In the genomic region with DNA sequence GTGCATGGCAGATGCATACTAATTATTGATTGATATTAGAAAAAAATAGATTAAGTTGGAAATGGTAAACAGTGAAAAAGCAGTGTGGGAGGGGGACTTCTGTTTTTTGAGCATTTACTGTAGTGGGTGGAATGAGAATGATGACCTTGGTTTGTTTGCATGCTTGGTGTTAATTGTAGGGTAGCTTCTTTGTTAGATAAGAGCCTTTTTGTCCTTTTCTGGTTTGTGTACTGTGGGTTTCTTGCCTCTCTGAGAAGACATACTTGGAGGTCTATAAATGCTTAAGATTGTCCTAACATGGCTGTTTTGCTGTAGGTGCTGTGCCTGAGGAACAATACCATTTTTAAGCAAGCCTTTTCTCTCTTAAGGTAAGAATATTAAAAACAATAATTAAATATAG, we compare ENCODE assay signal across 16 cellular contexts. TPM values are rescaled to one million over a fixed set of nuclear protein-coding genes. Genes with fewer than 3 reads are reported as not detected.
DNase-seq lines count a peak whose midpoint lies in the region; ATAC-seq, FAIRE-seq and TF ChIP-seq lines count a peak whose summit lies in the region.
"Had no signal": no experiment of that assay in that cellular context is flagged by ENCODE, and none has a peak within 500 bp of the region (broad histone marks: within the 10 kb centered on the region; RNA-seq: fewer than 3 reads in every experiment).

No MANE protein-coding gene starts in this region.

- peak overlapping the region; percentile 11; the same call in 1 of the 2 replicates for H3K27ac Mint-ChIP-seq in WTC11
- no peak overlapping the region for H3K27ac Mint-ChIP-seq in activated naive CD8-positive, alpha-beta T cell treated with anti-CD3 and anti-CD28 coated beads, Interleukin-2, amount 50 U/mL, for 24 hours

- H3K79me2 ChIP-seq in HepG2 (ENCODE audit: insufficient read depth, low read length) = peaks cover 6% of the 10 kb centered on the region
- 0 out of 2 replicates have a peak, but pooled peaks cover 8% of the 10 kb centered on the region for H3K79me2 ChIP-seq in PC-3 (ENCODE audit: low read length)

- H3K9ac ChIP-seq in HepG2 (ENCODE audit: insufficient read depth, low read depth, low read length) (no peak overlapping the region), PC-3 (ENCODE audit: low read length) (no peak overlapping the region)

- no peaks in the 10 kb centered on the region for H3K9me3 Mint-ChIP-seq in WTC11
- H3K9me3 Mint-ChIP-seq in activated naive CD8-positive, alpha-beta T cell treated with anti-CD3 and anti-CD28 coated beads, Interleukin-2, amount 50 U/mL, for 24 hours = no peaks in the 10 kb centered on the region

- FAIRE-seq in HepG2 (lab: Jason Lieb, UNC) = no peak
- FAIRE-seq: RCC 7860 had no signal

- no peak for TF ChIP-seq EP300 in HepG2 (IDR thresholded peaks at IDR 0.05; ENCODE audit: low read depth in 2 of 2, low read length in 2 of 2)
- TF ChIP-seq EP300 in HepG2 (CRISPR knock-in tag; IDR thresholded peaks at IDR 0.05; ENCODE audit: borderline replicate concordance) = no peak

- no TSS peak for BruUV-seq in HepG2 (replicated peaks; lab: Mats Ljungman, UMichigan)
- BruUV-seq in PC-3 (replicated peaks; lab: Mats Ljungman, UMichigan) = no TSS peak

- no peak overlapping the region for H3K4me3 Mint-ChIP-seq in WTC11
- no peak overlapping the region for H3K4me3 Mint-ChIP-seq in activated naive CD8-positive, alpha-beta T cell treated with anti-CD3 and anti-CD28 coated beads, Interleukin-2, amount 50 U/mL, for 24 hours

- TF ChIP-seq POLR2A in HepG2 (IDR thresholded peaks at IDR 0.05; ENCODE audit: insufficient read depth in 1 of 2, low read depth in 2 of 2, low read length in 2 of 2) (no peak), right lobe of liver (IDR thresholded peaks at IDR 0.05) (no peak)

- H3K9me3 ChIP-seq in HepG2 (ENCODE audit: low read length) (no peaks in the 10 kb centered on the region), right lobe of liver (no peaks in the 10 kb centered on the region), PC-3 (ENCODE audit: low read length) (no peaks in the 10 kb centered on the region)
- H3K9me3 ChIP-seq: BE2C had no signal

- ATAC-seq in HepG2 (no peak), right lobe of liver (no peak), WTC11 (no peak), PC-3 (no peak)
- no peak for ATAC-seq in activated naive CD8-positive, alpha-beta T cell treated with anti-CD3 and anti-CD28 coated beads, Interleukin-2, amount 50 U/mL, for 24 hours
- ATAC-seq: Right ventricle myocardium inferior had no signal

- H3K4me3 ChIP-seq in HepG2 (replicated peaks in 1 of 3; ENCODE audit: insufficient read depth in 1 of 3, low read depth in 2 of 3, low read length in 3 of 3) (no peak overlapping the region), right lobe of liver (no peak overlapping the region), PC-3 (ENCODE audit: low read length) (no peak overlapping the region)

- H3K36me3 ChIP-seq in HepG2 (replicated peaks in 1 of 2; ENCODE audit: control insufficient read depth in 1 of 2, insufficient read depth in 2 of 2, low read length in 2 of 2) = peaks cover 0 to 22% of the 10 kb centered on the region in 2 experiments; a peak in 2 of 5 replicates
- peaks cover 0 to 8% (median 0%) of the 10 kb centered on the region in 4 donors for H3K36me3 ChIP-seq in right lobe of liver
- peaks cover 3% of the 10 kb centered on the region; the same call in 1 of the 2 replicates for H3K36me3 ChIP-seq in PC-3 (ENCODE audit: low read depth, low read length)

- TF ChIP-seq CTCF in HepG2 (CRISPR knock-in tag; IDR thresholded peaks at IDR 0.05) (no peak), right lobe of liver (IDR thresholded peaks at IDR 0.05) (no peak), WTC11 (IDR thresholded peaks at IDR 0.05) (no peak), PC-3 (conservative IDR thresholded peaks at IDR 0.05; ENCODE audit: low read depth, low read length) (no peak)

- CTCF ChIA-PET in HepG2 (lab: Yijun Ruan, JAX; ENCODE audit: low intra/inter-chr PET ratio, low total read pairs) = no interaction called here
- CTCF ChIA-PET in WTC11 (lab: Charles Lee) = interaction anchor here (0.6 kb wide), 1 partner anchor 36 kb away, joined by 4 read pairs; no protein-coding TSS in a partner anchor
- CTCF ChIA-PET in PC-3 (lab: Charles Lee) = no interaction called here

- H4K20me1 ChIP-seq in HepG2 (ENCODE audit: insufficient read depth, low read length) (no peaks in the 10 kb centered on the region), PC-3 (ENCODE audit: low read length) (no peaks in the 10 kb centered on the region)

- H3K4me1 ChIP-seq in HepG2 (ENCODE audit: insufficient read depth, low read length) (peaks cover 28% of the 10 kb centered on the region), right lobe of liver (no peaks in the 10 kb centered on the region), PC-3 (ENCODE audit: insufficient read depth, low read length) (no peaks in the 10 kb centered on the region)
- H3K4me1 ChIP-seq: BE2C had no signal

- H3K4me1 Mint-ChIP-seq in WTC11 = 0 out of 2 replicates have a peak, but pooled peaks cover 7% of the 10 kb centered on the region
- H3K4me1 Mint-ChIP-seq in activated naive CD8-positive, alpha-beta T cell treated with anti-CD3 and anti-CD28 coated beads, Interleukin-2, amount 50 U/mL, for 24 hours = no peaks in the 10 kb centered on the region

- in situ Hi-C loops in HepG2 (cut with HindIII; ENCODE audit: extremely low pct_ligation_motif_present, low pct_unique_long_range_greater_than_20kb) = no loop called here

- peaks cover 13% of the 10 kb centered on the region; the same call in 1 of the 2 replicates for H3K36me3 Mint-ChIP-seq in WTC11
- H3K36me3 Mint-ChIP-seq in activated naive CD8-positive, alpha-beta T cell treated with anti-CD3 and anti-CD28 coated beads, Interleukin-2, amount 50 U/mL, for 24 hours (ENCODE audit: low read depth) = peaks cover 11% of the 10 kb centered on the region

- H3K27me3 Mint-ChIP-seq in WTC11 (ENCODE audit: low read depth) = no peaks in the 10 kb centered on the region
- H3K27me3 Mint-ChIP-seq in activated naive CD8-positive, alpha-beta T cell treated with anti-CD3 and anti-CD28 coated beads, Interleukin-2, amount 50 U/mL, for 24 hours = no peaks in the 10 kb centered on the region

- H3K27me3 ChIP-seq in HepG2 (ENCODE audit: control insufficient read depth in 1 of 2, insufficient read depth in 2 of 2, low read length in 2 of 2) = no peaks in the 10 kb centered on the region
- H3K27me3 ChIP-seq in right lobe of liver = no peaks in the 10 kb centered on the region
- no peaks in the 10 kb centered on the region for H3K27me3 ChIP-seq in PC-3 (ENCODE audit: low read length)
- H3K27me3 ChIP-seq: BE2C had no signal

- H3K9me2 ChIP-seq in PC-3 (replicated peaks; ENCODE audit: low read length) = no peaks in the 10 kb centered on the region

- no peaks in the 10 kb centered on the region for H3F3A ChIP-seq in PC-3 (ENCODE audit: low read length, unreplicated experiment)

- intact Hi-C loops in HepG2 (cut with micrococcal nuclease; ENCODE audit: unreplicated experiment) = no loop called here
- intact Hi-C loops in right lobe of liver (cut with DNase I) = no loop called here
- intact Hi-C loops in PC-3 (cut with micrococcal nuclease) = no loop called here

- H3K4me2 ChIP-seq in HepG2 (ENCODE audit: low read depth, low read length) (no peak overlapping the region), PC-3 (ENCODE audit: low read length) (no peak overlapping the region)

- H3K27ac ChIP-seq in HepG2 (ENCODE audit: extremely low read length, insufficient read depth, low read length) = no peak overlapping the region
- no peak overlapping the region for H3K27ac ChIP-seq in right lobe of liver
- no peak overlapping the region for H3K27ac ChIP-seq in PC-3 (ENCODE audit: low read length)

- no peak overlapping the region for H2AFZ ChIP-seq in HepG2 (ENCODE audit: low read length)
- H2AFZ ChIP-seq in PC-3 (ENCODE audit: low read length) = no peak overlapping the region

- DNase-seq in HepG2 (ENCODE audit: low spot score) (no peak), right lobe of liver (no peak), NCI-H146 (lab: John Stamatoyannopoulos, UW) (peak; percentile 56), WTC11 (ENCODE audit: low spot score) (no peak), RPMI8226 (no peak), PC-3 (no peak)
- no peak for DNase-seq in activated naive CD8-positive, alpha-beta T cell treated with anti-CD3 and anti-CD28 coated beads, Interleukin-2, amount 50 U/mL, for 24 hours
- DNase-seq: BE2C, HCEC 1CT, KG1, NCI-H1092, NCI-H1694, NCI-H2081, NCI-H774 had no signal

- POLR2A ChIA-PET in HepG2 (lab: Yijun Ruan, JAX) = no interaction called here
- POLR2A ChIA-PET in WTC11 (lab: Charles Lee) = no interaction called here
- POLR2A ChIA-PET in PC-3 (lab: Charles Lee; ENCODE audit: unreplicated experiment) = no interaction called here

- TF ChIP-seq RAD21 in HepG2 (CRISPR knock-in tag; IDR thresholded peaks at IDR 0.05) = no peak

RNA-seq across cellular contexts. Expression of a gene that starts 17.0 kb away (rescaled TPM):
- 67.9 and 97.3 TPM in 2 replicates for total RNA-seq in HepG2 (2016; rRNA removed; fragmentation: Illumina TruSeq; extraction: Trizol)
- total RNA-seq in HepG2 (2016; cell fraction: cytosol; rRNA removed; fragmentation: Illumina TruSeq; extraction: Trizol; ENCODE audit: low read depth) = 27.8 TPM in 2 replicates
- total RNA-seq in HepG2 (2016; cell fraction: insoluble cytoplasmic fraction; rRNA removed; fragmentation: Illumina TruSeq; extraction: Trizol) = 65.9 and 101 TPM in 2 replicates
- 51.7 and 53.0 TPM in 2 replicates for total RNA-seq in HepG2 (2016; cell fraction: membrane; rRNA removed; fragmentation: Illumina TruSeq; extraction: Trizol)
- total RNA-seq in HepG2 (2016; cell fraction: nucleus; rRNA removed; fragmentation: Illumina TruSeq; extraction: Trizol) = 21.9 and 28.3 TPM in 2 replicates
- 50.2 and 61.2 TPM in 2 replicates for polyA plus RNA-seq in HepG2 (2011; rRNA removed)
- polyA plus RNA-seq in HepG2 (2011; cell fraction: cytosol; rRNA removed) = 27.7 and 30.4 TPM in 2 replicates
- polyA plus RNA-seq in HepG2 (2011; cell fraction: nucleus; rRNA removed) = 9.2 and 10.1 TPM in 2 replicates
- 40.6 and 45.7 TPM in 2 replicates for polyA plus RNA-seq in HepG2 (2012)
- 34.1 and 42.7 TPM in 2 replicates for polyA plus RNA-seq in HepG2 (2016; cell fraction: cytosol; fragmentation: Illumina TruSeq; extraction: Trizol; ENCODE audit: low read depth)
- 102 and 104 TPM in 2 replicates for polyA plus RNA-seq in HepG2 (2016; cell fraction: insoluble cytoplasmic fraction; fragmentation: Illumina TruSeq; extraction: Trizol; ENCODE audit: low read depth)
- 46.1 and 46.9 TPM in 2 replicates for polyA plus RNA-seq in HepG2 (2016; cell fraction: membrane; fragmentation: Illumina TruSeq; extraction: Trizol; ENCODE audit: low read depth)
- 34.7 and 41.9 TPM in 2 replicates for polyA plus RNA-seq in HepG2 (2016; cell fraction: nucleus; fragmentation: Illumina TruSeq; extraction: Trizol; ENCODE audit: insufficient read depth, low read depth)
- 13.4 and 41.4 TPM in 2 replicates for polyA minus RNA-seq in HepG2 (2011; rRNA and poly(A)+ RNA removed; ENCODE audit: low replicate concordance)
- polyA minus RNA-seq in HepG2 (2011; cell fraction: cytosol; rRNA and poly(A)+ RNA removed) = 11.1 and 12.9 TPM in 2 replicates
- 15.0 and 16.6 TPM in 2 replicates for polyA minus RNA-seq in HepG2 (2011; cell fraction: nucleus; rRNA and poly(A)+ RNA removed)
- total RNA-seq in right lobe of liver = 10 to 100 TPM; 15.9 to 26.7 (median 18.2) TPM
- total RNA-seq in WTC11 (2021) = 38.7 to 40.6 TPM (median 39.4 TPM) in 3 replicates
- total RNA-seq in PC-3 (2014; rRNA removed) = 48.0 and 80.8 TPM in 2 replicates

RNA-seq across cellular contexts. Expression of a gene that starts 43.8 kb away (rescaled TPM):
- 74.3 and 83.3 TPM in 2 replicates for total RNA-seq in HepG2 (2016; rRNA removed; fragmentation: Illumina TruSeq; extraction: Trizol)
- total RNA-seq in HepG2 (2016; cell fraction: cytosol; rRNA removed; fragmentation: Illumina TruSeq; extraction: Trizol; ENCODE audit: low read depth) = 71.2 and 75.6 TPM in 2 replicates
- total RNA-seq in HepG2 (2016; cell fraction: insoluble cytoplasmic fraction; rRNA removed; fragmentation: Illumina TruSeq; extraction: Trizol) = 77.4 and 84.5 TPM in 2 replicates
- total RNA-seq in HepG2 (2016; cell fraction: membrane; rRNA removed; fragmentation: Illumina TruSeq; extraction: Trizol) = 47.3 and 51.3 TPM in 2 replicates
- total RNA-seq in HepG2 (2016; cell fraction: nucleus; rRNA removed; fragmentation: Illumina TruSeq; extraction: Trizol) = 40.6 and 45.8 TPM in 2 replicates
- 92.0 and 121 TPM in 2 replicates for polyA plus RNA-seq in HepG2 (2011; rRNA removed)
- 39.6 and 72.5 TPM in 2 replicates for polyA plus RNA-seq in HepG2 (2011; cell fraction: cytosol; rRNA removed)
- 38.0 and 39.7 TPM in 2 replicates for polyA plus RNA-seq in HepG2 (2011; cell fraction: nucleus; rRNA removed)
- 73.4 and 84.2 TPM in 2 replicates for polyA plus RNA-seq in HepG2 (2012)
- polyA plus RNA-seq in HepG2 (2016; cell fraction: cytosol; fragmentation: Illumina TruSeq; extraction: Trizol; ENCODE audit: low read depth) = 10.3 and 12.2 TPM in 2 replicates
- polyA plus RNA-seq in HepG2 (2016; cell fraction: insoluble cytoplasmic fraction; fragmentation: Illumina TruSeq; extraction: Trizol; ENCODE audit: low read depth) = 113 and 114 TPM in 2 replicates
- polyA plus RNA-seq in HepG2 (2016; cell fraction: membrane; fragmentation: Illumina TruSeq; extraction: Trizol; ENCODE audit: low read depth) = 31.5 and 35.2 TPM in 2 replicates
- 65.7 and 66.6 TPM in 2 replicates for polyA plus RNA-seq in HepG2 (2016; cell fraction: nucleus; fragmentation: Illumina TruSeq; extraction: Trizol; ENCODE audit: insufficient read depth, low read depth)
- polyA minus RNA-seq in HepG2 (2011; rRNA and poly(A)+ RNA removed; ENCODE audit: low replicate concordance) = 87.8 and 136 TPM in 2 replicates
- polyA minus RNA-seq in HepG2 (2011; cell fraction: cytosol; rRNA and poly(A)+ RNA removed) = 128 and 159 TPM in 2 replicates
- 68.9 and 102 TPM in 2 replicates for polyA minus RNA-seq in HepG2 (2011; cell fraction: nucleus; rRNA and poly(A)+ RNA removed)
- 100 to 1,000 TPM in 2 of 6 experiments, 10 to 100 TPM in 4; 59.3 to 163 (median 81.7) TPM for total RNA-seq in right lobe of liver
- total RNA-seq in WTC11 (2021) = 103 to 114 TPM (median 107 TPM) in 3 replicates
- 97.9 and 109 TPM in 2 replicates for total RNA-seq in PC-3 (2014; rRNA removed)
